In genomic region chr22:50620861-50621490, GRCh38 we compare ENCODE assay signal across 2 cellular contexts.
TF ChIP-seq lines count a peak whose summit lies in the region.

No MANE protein-coding gene starts in this region.

TF ChIP-seq in HEK293, 187 proteins besides CTCF, POLR2A, EP300 and RAD21 (continued from another document):
- TF ChIP-seq ZNF274 (IDR thresholded peaks at IDR 0.05; ENCODE audit: low read length), result no peak
- no peak for TF ChIP-seq ZNF274 (tag by site-specific recombination; IDR thresholded peaks at IDR 0.05; ENCODE audit: borderline replicate concordance)
- no peak for TF ChIP-seq ZBTB1 (tag by site-specific recombination; IDR thresholded peaks at IDR 0.05)
- TF ChIP-seq ZNF302 (tag by site-specific recombination; IDR thresholded peaks at IDR 0.05; ENCODE audit: low read depth), result no peak
- no peak for TF ChIP-seq ZSCAN16 (tag by site-specific recombination; IDR thresholded peaks at IDR 0.05)
- no peak for TF ChIP-seq ZNF280C (tag by site-specific recombination; IDR thresholded peaks at IDR 0.05)
- TF ChIP-seq ZNF18 (tag by site-specific recombination; IDR thresholded peaks at IDR 0.05), result no peak
- no peak for TF ChIP-seq ZNF169 (tag by site-specific recombination; IDR thresholded peaks at IDR 0.05)
- TF ChIP-seq ZNF292 (tag by site-specific recombination; IDR thresholded peaks at IDR 0.05; ENCODE audit: borderline replicate concordance, low read depth), result no peak
- 0 out of 2 replicates have a peak, but pooled peaks have one; percentile 8 for TF ChIP-seq EGR2 (tag by site-specific recombination; IDR thresholded peaks at IDR 0.05; ENCODE audit: low read depth)
- TF ChIP-seq ZNF362 (tag by site-specific recombination; IDR thresholded peaks at IDR 0.05), result no peak
- no peak for TF ChIP-seq ZNF585B (tag by site-specific recombination; IDR thresholded peaks at IDR 0.05)
- no peak for TF ChIP-seq ZNF670 (tag by site-specific recombination; IDR thresholded peaks at IDR 0.05; ENCODE audit: low read depth)
- no peak for TF ChIP-seq ZNF654 (tag by site-specific recombination; IDR thresholded peaks at IDR 0.05; ENCODE audit: low read depth)
- no peak for TF ChIP-seq YY1 (tag by site-specific recombination; IDR thresholded peaks at IDR 0.05)
- TF ChIP-seq KLF10 (tag by site-specific recombination; IDR thresholded peaks at IDR 0.05), result no peak
- TF ChIP-seq ZSCAN5A (tag by site-specific recombination; IDR thresholded peaks at IDR 0.05), result no peak
- no peak for TF ChIP-seq ZNF76 (tag by site-specific recombination; IDR thresholded peaks at IDR 0.05; ENCODE audit: borderline replicate concordance, low read depth)

TF ChIP-seq in HepG2, 621 proteins besides CTCF, POLR2A, EP300 and RAD21 (continued from another document and continues in another):
- TF ChIP-seq ZBTB40 (IDR thresholded peaks at IDR 0.05) (no peak), ZBTB40 (CRISPR knock-in tag; IDR thresholded peaks at IDR 0.05) (no peak; the same call in 1 of the 2 replicates), SNRNP70 (IDR thresholded peaks at IDR 0.05; ENCODE audit: low read depth, low read length) (no peak), ATF1 (CRISPR knock-in tag; IDR thresholded peaks at IDR 0.05) (peak; percentile 51; the same call in 1 of the 2 replicates), ZNF205 (CRISPR knock-in tag; IDR thresholded peaks at IDR 0.05) (no peak), ZNF354B (CRISPR knock-in tag; IDR thresholded peaks at IDR 0.05) (no peak), ZNF709 (CRISPR knock-in tag; IDR thresholded peaks at IDR 0.05) (no peak), ZNF777 (CRISPR knock-in tag; IDR thresholded peaks at IDR 0.05) (no peak), ZNF547 (CRISPR knock-in tag; IDR thresholded peaks at IDR 0.05) (no peak), ZNF879 (CRISPR knock-in tag; IDR thresholded peaks at IDR 0.05) (no peak), YEATS2 (CRISPR knock-in tag; IDR thresholded peaks at IDR 0.05; ENCODE audit: borderline replicate concordance) (no peak), ONECUT2 (CRISPR knock-in tag; IDR thresholded peaks at IDR 0.05) (no peak), HES4 (CRISPR knock-in tag; IDR thresholded peaks at IDR 0.05; ENCODE audit: borderline replicate concordance) (no peak), ZNF24 (IDR thresholded peaks at IDR 0.05) (no peak), HOXA5 (CRISPR knock-in tag; IDR thresholded peaks at IDR 0.05) (no peak), NFAT5 (CRISPR knock-in tag; IDR thresholded peaks at IDR 0.05) (no peak), ZMAT3 (CRISPR knock-in tag; conservative IDR thresholded peaks at IDR 0.05) (no peak), MAF1 (CRISPR knock-in tag; IDR thresholded peaks at IDR 0.05; ENCODE audit: borderline replicate concordance) (no peak), PHF21A (CRISPR knock-in tag; IDR thresholded peaks at IDR 0.05) (peak; percentile 65), IRF9 (CRISPR knock-in tag; IDR thresholded peaks at IDR 0.05; ENCODE audit: borderline replicate concordance) (0 out of 2 replicates have a peak, but pooled peaks have one; percentile 23), TEAD3 (CRISPR knock-in tag; optimal IDR thresholded peaks at IDR 0.05; ENCODE audit: borderline replicate concordance) (peak; percentile 40), HNRNPK (IDR thresholded peaks at IDR 0.05; ENCODE audit: low read depth, low read length, poor library complexity, severe bottlenecking) (no peak), PBX2 (CRISPR knock-in tag; IDR thresholded peaks at IDR 0.05) (no peak), KDM4B (CRISPR knock-in tag; IDR thresholded peaks at IDR 0.05) (no peak), THAP7 (CRISPR knock-in tag; IDR thresholded peaks at IDR 0.05) (no peak), ARID5B (CRISPR knock-in tag; IDR thresholded peaks at IDR 0.05) (no peak), ZSCAN12 (CRISPR knock-in tag; IDR thresholded peaks at IDR 0.05) (no peak), SIN3A (IDR thresholded peaks at IDR 0.05; ENCODE audit: borderline replicate concordance, low read depth, low read length) (no peak), FOXA1 (IDR thresholded peaks at IDR 0.05) (no peak), FOXA1 (CRISPR knock-in tag; IDR thresholded peaks at IDR 0.05) (no peak)
